8 cellular contexts compared by ENCODE assay signal in genomic region chr7:92179393-92179924, GRCh38. TPM values are rescaled to one million over a fixed set of nuclear protein-coding genes. Genes with fewer than 3 reads are reported as not detected.
A peak's percentile ranks its signal among the peaks of the same experiment; 100 is the strongest.
DNase-seq lines count a peak whose midpoint lies in the region; ATAC-seq and TF ChIP-seq lines count a peak whose summit lies in the region.

No MANE protein-coding gene starts in this region.

- DNase-seq in Right ventricle myocardium inferior (ENCODE audit: missing footprints) = no peak
- no peak for DNase-seq in cardiac septum (ENCODE audit: low spot score)
- peak; percentile 2 for DNase-seq in germinal center (ENCODE audit: low spot score)
- no peak for DNase-seq in omental fat pad (ENCODE audit: low spot score)
- no peak for DNase-seq in NCI-H2171 (lab: John Stamatoyannopoulos, UW)
- DNase-seq in NCI-H524 treated with DMSO at 0.1 percent for 48 hours (lab: John Stamatoyannopoulos, UW) = no peak
- no peak for DNase-seq in mesenteric fat pad (ENCODE audit: low spot score)

- H3K4me3 ChIP-seq in WI38 (ENCODE audit: low read depth, low read length) = peak overlapping the region; percentile 42

- TF ChIP-seq CTCF in WI38 (IDR thresholded peaks at IDR 0.05; ENCODE audit: low read depth, low read length) (no peak), omental fat pad (IDR thresholded peaks at IDR 0.05) (no peak)

- ATAC-seq in Right ventricle myocardium inferior (peak; percentile 49), omental fat pad (ENCODE audit: low FRiP score) (peak; percentile 48)

- intact Hi-C loops in Right ventricle myocardium inferior (cut with DNase I) = no loop called here
- intact Hi-C loops in cardiac septum (cut with DNase I) = loop anchor here (5.0 kb wide), 1 partner anchor 268 kb away; the partner anchor contains the start of gene GATAD1

RNA-seq across cellular contexts. Expression of gene LRRD1, which starts 0.5 kb away (rescaled TPM):
- total RNA-seq in Right ventricle myocardium inferior (not detected), cardiac septum (0.43 TPM), omental fat pad (under 1 TPM in 2 of 4 donors, not detected in 2; 0.12 to 0.28 TPM), mesenteric fat pad (not detected)

RNA-seq across cellular contexts. Expression of gene CYP51A1, which starts 45.2 kb away (rescaled TPM):
- total RNA-seq in Right ventricle myocardium inferior (19.3 TPM), cardiac septum (32.6 TPM), omental fat pad (10 to 100 TPM; 22.2 to 79.6 (median 32.1) TPM), mesenteric fat pad (36.6 TPM)
